ENCODE assay signal across 10 cellular contexts in genomic region chr12:25151476-25151875, GRCh38. TPM values are rescaled to one million over a fixed set of nuclear protein-coding genes. Genes with fewer than 3 reads are reported as not detected.
A peak's percentile ranks its signal among the peaks of the same experiment; 100 is the strongest.
DNase-seq lines count a peak whose midpoint lies in the region; ATAC-seq, FAIRE-seq and TF ChIP-seq lines count a peak whose summit lies in the region.
"Had no signal": no experiment of that assay in that cellular context is flagged by ENCODE, and none has a peak within 500 bp of the region (broad histone marks: within the 10 kb centered on the region; RNA-seq: fewer than 3 reads in every experiment).

No MANE protein-coding gene starts in this region.

- ATAC-seq in left lobe of liver, result peak; percentile 42
- ATAC-seq in HG03521 (IDR thresholded peaks at IDR 0.05; ENCODE audit: unreplicated experiment), result no peak
- ATAC-seq in effector memory CD8-positive, alpha-beta T cell (replicated peaks), result no peak

- no peak for TF ChIP-seq CTCF in choroid plexus epithelial cell (conservative IDR thresholded peaks at IDR 0.05; ENCODE audit: low read depth, low read length)

- H3K36me3 Mint-ChIP-seq in effector memory CD8-positive, alpha-beta T cell (ENCODE audit: insufficient read depth), result peaks cover under 1% of the 10 kb centered on the region
- H3K36me3 Mint-ChIP-seq: brain had no signal

- peaks cover 0 to 5% of the 10 kb centered on the region in 2 donors for H3K4me1 Mint-ChIP-seq in effector memory CD8-positive, alpha-beta T cell (ENCODE audit: low read depth in 2 of 2)
- H3K4me1 Mint-ChIP-seq: brain had no signal

- no peaks in the 10 kb centered on the region for H3K9me3 Mint-ChIP-seq in effector memory CD8-positive, alpha-beta T cell
- H3K9me3 Mint-ChIP-seq: brain had no signal

- peak; percentile 96 for FAIRE-seq in HTR-8/SVneo (lab: Jason Lieb, UNC)

- DNase-seq in ACHN (peak; percentile 96), HTR-8/SVneo (ENCODE audit: insufficient read length, low spot score) (peak; percentile 87), choroid plexus epithelial cell (ENCODE audit: low read depth) (peak; percentile 98), left lobe of liver (ENCODE audit: low spot score) (no peak), C1 segment of cervical spinal cord (lab: John Stamatoyannopoulos, UW) (no peak)
- no peak for DNase-seq in stimulated activated CD4-positive, alpha-beta T cell treated with anti-CD3 and anti-CD28 coated beads, Interleukin-2, amount 100 ng/mL, for 48 hours
- DNase-seq in effector memory CD8-positive, alpha-beta T cell, result no peak
- DNase-seq: DND-41 had no signal

- in situ Hi-C loops in ACHN (cut with HindIII; ENCODE audit: low pct_ligation_motif_present, low pct_unique_long_range_greater_than_20kb, low sequenced_read_pairs), result no loop called here

- no peak overlapping the region for H3K4me3 Mint-ChIP-seq in effector memory CD8-positive, alpha-beta T cell
- H3K4me3 Mint-ChIP-seq: brain had no signal

- H3K27me3 Mint-ChIP-seq in effector memory CD8-positive, alpha-beta T cell, result no peaks in the 10 kb centered on the region
- H3K27me3 Mint-ChIP-seq: brain had no signal

- no peak overlapping the region for H3K4me3 ChIP-seq in choroid plexus epithelial cell (ENCODE audit: low read depth, low read length)

- peak overlapping the region in 1 of 2 donors; percentile 16 for H3K27ac Mint-ChIP-seq in effector memory CD8-positive, alpha-beta T cell
- H3K27ac Mint-ChIP-seq: brain had no signal

RNA-seq across cellular contexts. Expression of gene DNAI7, which starts 43.5 kb away (rescaled TPM):
- not detected for total RNA-seq in left lobe of liver

RNA-seq across cellular contexts. Expression of gene ETFRF1, which starts 43.6 kb away (rescaled TPM):
- 23.5 TPM for total RNA-seq in left lobe of liver

Comparison
In these comparisons a context has a peak if more than half of its experiments do, and no peak if none do; other contexts are left out.
1. DNase-seq: peak in ACHN (single experiment), HTR-8/SVneo (single experiment) and choroid plexus epithelial cell (single experiment); none in left lobe of liver (single experiment), stimulated activated CD4-positive, alpha-beta T cell treated with anti-CD3 and anti-CD28 coated beads, Interleukin-2, amount 100 ng/mL, for 48 hours (0 of 2), effector memory CD8-positive, alpha-beta T cell (0 of 3) and C1 segment of cervical spinal cord (0 of 14).